In the genomic region with DNA sequence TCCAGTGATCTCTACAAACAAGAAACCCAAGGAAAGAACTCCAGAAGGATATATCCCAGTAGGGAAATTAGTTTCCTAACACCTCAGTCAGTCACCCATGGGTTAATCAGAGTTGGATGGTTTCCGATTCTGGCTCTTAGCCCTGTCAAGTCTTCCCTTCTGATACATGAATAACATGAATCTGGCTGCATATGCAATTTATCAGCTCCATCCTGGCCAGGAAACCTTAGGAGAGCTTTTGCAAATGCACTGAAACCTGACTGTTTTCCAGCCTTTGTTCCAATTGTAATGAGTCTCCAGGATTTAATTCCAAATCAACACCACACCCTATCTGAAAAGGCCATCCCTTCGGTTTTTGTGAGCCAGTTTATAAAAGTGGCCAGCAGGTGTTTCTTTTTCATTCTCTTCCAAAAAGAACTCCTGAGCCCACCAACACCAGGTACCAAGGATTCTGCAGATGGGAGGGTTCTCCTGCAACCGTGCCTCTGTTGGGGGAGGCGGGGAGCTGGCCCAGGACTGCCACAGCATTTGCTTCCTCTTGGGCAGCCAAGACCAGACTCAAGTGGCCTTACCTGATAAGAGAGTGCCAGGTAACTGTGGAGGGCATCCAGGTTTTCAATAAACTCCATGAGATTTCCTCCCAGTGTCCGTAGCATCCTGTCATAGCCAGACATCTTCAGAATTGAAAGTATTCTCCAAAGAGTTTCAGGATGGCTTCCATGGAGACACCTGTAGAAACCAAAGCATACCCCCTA, we compare ENCODE assay signal across 21 cellular contexts.
"Had no signal": no experiment of that assay in that cellular context is flagged by ENCODE, and none has a peak within 500 bp of the region (broad histone marks: within the 10 kb centered on the region; RNA-seq: fewer than 3 reads in every experiment).

No MANE protein-coding gene starts in this region.

- H3K36me3 ChIP-seq: cardiac muscle cell, esophagus squamous epithelium, right atrium auricular region, tibial artery, vagina had no signal

- DNase-seq: activated CD4-positive, alpha-beta memory T cell treated with anti-CD3 and anti-CD28 coated beads for 36 hours; activated CD4-positive, alpha-beta T cell treated with anti-CD3 and anti-CD28 coated beads for 36 hours; activated CD8-positive, alpha-beta memory T cell treated with anti-CD3 and anti-CD28 coated beads, Interleukin-2, amount 10 ng/mL, durations not matched to agents 7 days and 5 days; activated naive CD4-positive, alpha-beta T cell treated with anti-CD3 and anti-CD28 coated beads for 36 hours; activated T-cell treated with anti-CD3 and anti-CD28 coated beads, Interleukin-2, amount 50 U/mL, for 1 hour; esophagus squamous epithelium; foreskin fibroblast; hypothalamus; kidney glomerular epithelial cell; left ventricle myocardium superior; mesenchymal stem cell; natural killer cell; occipital lobe; stimulated activated CD4-positive, alpha-beta T cell treated with anti-CD3 and anti-CD28 coated beads, Interleukin-4, amount 100 ng/mL, for 24 hours; stimulated activated naive CD4-positive, alpha-beta T cell; tibial artery had no signal

- H3K27me3 Mint-ChIP-seq: activated CD4-positive, alpha-beta memory T cell treated with anti-CD3 and anti-CD28 coated beads for 36 hours; activated CD4-positive, alpha-beta T cell treated with anti-CD3 and anti-CD28 coated beads for 36 hours; activated CD8-positive, alpha-beta memory T cell treated with anti-CD3 and anti-CD28 coated beads, Interleukin-2, amount 10 ng/mL, durations not matched to agents 7 days and 5 days; progenitor cell of endocrine pancreas had no signal

- H3K4me1 ChIP-seq: esophagus squamous epithelium, tibial artery, vagina had no signal

- H3K9me3 Mint-ChIP-seq: activated CD4-positive, alpha-beta memory T cell treated with anti-CD3 and anti-CD28 coated beads for 36 hours; activated naive CD4-positive, alpha-beta T cell treated with anti-CD3 and anti-CD28 coated beads for 36 hours; activated T-helper 2 cell treated with anti-CD3 and anti-CD28 coated beads, Interferon-gamma antibody, Interleukin-2, Interleukin-4, amounts not matched to agents 10 μg/mL and 5 μg/mL and 100 μg/mL, durations not matched to agents 14 hours and 24 hours and 36 hours; natural killer cell had no signal

- H3K36me3 Mint-ChIP-seq: activated CD4-positive, alpha-beta memory T cell treated with anti-CD3 and anti-CD28 coated beads for 36 hours; activated CD8-positive, alpha-beta memory T cell treated with anti-CD3 and anti-CD28 coated beads, Interleukin-2, amount 10 ng/mL, durations not matched to agents 7 days and 5 days; natural killer cell had no signal

- H3K4me1 Mint-ChIP-seq: activated CD4-positive, alpha-beta T cell treated with anti-CD3 and anti-CD28 coated beads for 36 hours; natural killer cell had no signal

- ATAC-seq: activated CD4-positive, alpha-beta T cell treated with anti-CD3 and anti-CD28 coated beads for 36 hours; activated CD8-positive, alpha-beta memory T cell treated with anti-CD3 and anti-CD28 coated beads, Interleukin-2, amount 10 ng/mL, durations not matched to agents 7 days and 5 days; left ventricle myocardium superior; natural killer cell had no signal

- H3K27ac Mint-ChIP-seq: activated CD4-positive, alpha-beta memory T cell treated with anti-CD3 and anti-CD28 coated beads for 36 hours; activated CD4-positive, alpha-beta T cell treated with anti-CD3 and anti-CD28 coated beads for 36 hours; activated CD8-positive, alpha-beta memory T cell treated with anti-CD3 and anti-CD28 coated beads, Interleukin-2, amount 10 ng/mL, durations not matched to agents 7 days and 5 days; activated naive CD4-positive, alpha-beta T cell treated with anti-CD3 and anti-CD28 coated beads for 36 hours; activated T-helper 2 cell treated with anti-CD3 and anti-CD28 coated beads, Interferon-gamma antibody, Interleukin-2, Interleukin-4, amounts not matched to agents 10 μg/mL and 5 μg/mL and 100 μg/mL, durations not matched to agents 14 hours and 24 hours and 36 hours; natural killer cell; progenitor cell of endocrine pancreas had no signal

- H3K27me3 ChIP-seq: cardiac muscle cell, esophagus squamous epithelium, right atrium auricular region, tibial artery, vagina had no signal

- H3K4me3 ChIP-seq: cardiac muscle cell, esophagus squamous epithelium, right atrium auricular region, tibial artery, vagina had no signal

- H3K9me3 ChIP-seq: esophagus squamous epithelium, right atrium auricular region, tibial artery, vagina had no signal

- H3K4me3 Mint-ChIP-seq: activated CD4-positive, alpha-beta memory T cell treated with anti-CD3 and anti-CD28 coated beads for 36 hours; activated CD4-positive, alpha-beta T cell treated with anti-CD3 and anti-CD28 coated beads for 36 hours; activated CD8-positive, alpha-beta memory T cell treated with anti-CD3 and anti-CD28 coated beads, Interleukin-2, amount 10 ng/mL, durations not matched to agents 7 days and 5 days; activated naive CD4-positive, alpha-beta T cell treated with anti-CD3 and anti-CD28 coated beads for 36 hours; natural killer cell had no signal

- H3K27ac ChIP-seq: cardiac muscle cell, esophagus squamous epithelium, right atrium auricular region, tibial artery, vagina had no signal
